ENCODE assay signal across 8 cellular contexts in the genomic region with DNA sequence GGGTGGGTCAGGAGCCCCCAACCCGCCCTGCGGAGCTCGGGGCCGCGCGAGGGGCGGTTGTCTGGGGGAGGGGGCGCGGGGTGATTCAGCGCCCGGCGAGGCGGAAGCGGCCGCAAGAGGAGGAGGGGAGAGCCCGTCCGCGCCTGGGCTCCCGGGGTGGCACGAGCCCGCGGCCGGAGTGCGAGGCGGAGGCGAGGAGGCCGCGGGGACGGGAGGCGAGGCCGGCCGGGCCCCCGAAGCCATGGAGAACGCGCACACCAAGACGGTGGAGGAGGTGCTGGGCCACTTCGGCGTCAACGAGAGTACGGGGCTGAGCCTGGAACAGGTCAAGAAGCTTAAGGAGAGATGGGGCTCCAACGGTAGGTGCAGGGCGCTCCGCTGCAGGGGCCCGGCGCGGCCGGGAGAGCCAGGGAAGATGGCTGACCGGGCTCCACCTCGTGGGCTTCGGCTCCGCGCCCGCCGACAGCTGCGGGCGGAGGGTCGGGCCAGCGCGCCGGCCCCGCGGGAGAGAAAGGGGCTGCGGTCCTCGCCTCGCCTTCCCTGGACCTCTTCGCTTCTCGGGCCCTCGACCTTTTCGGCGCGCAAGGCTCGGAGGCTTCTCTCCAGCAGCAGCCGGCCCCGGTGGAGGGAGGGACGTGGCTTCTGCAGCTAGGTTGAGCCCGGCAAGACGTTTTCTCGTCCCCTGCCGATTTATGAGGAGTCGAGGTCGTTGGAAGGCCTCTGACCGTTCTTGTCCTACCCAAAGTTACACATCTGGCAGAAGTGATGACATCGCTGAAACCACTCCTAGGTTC. TPM values are rescaled to one million over a fixed set of nuclear protein-coding genes. Genes with fewer than 3 reads are reported as not detected.
A peak's percentile ranks its signal among the peaks of the same experiment; 100 is the strongest.
DNase-seq lines count a peak whose midpoint lies in the region; ATAC-seq and TF ChIP-seq lines count a peak whose summit lies in the region.

No MANE protein-coding gene starts in this region.

- intact Hi-C loops in sigmoid colon (cut with DNase I): loop anchor here (2.0 to 5.0 kb wide), 4 partner anchors 57 to 174 kb away; partner anchors contain the start of genes ANAPC7 and IFT81

- H3K27me3 Mint-ChIP-seq in T-cell: no peaks in the 10 kb centered on the region

- no peak for TF ChIP-seq EP300 in sigmoid colon (IDR thresholded peaks at IDR 0.05)

- peaks cover 22% of the 10 kb centered on the region for H3K36me3 Mint-ChIP-seq in T-cell

- H3K27me3 ChIP-seq in DOHH2 (ENCODE audit: control insufficient read depth, low read length) (no peaks in the 10 kb centered on the region), sigmoid colon (no peaks in the 10 kb centered on the region)

- H4K20me1 ChIP-seq in DOHH2 (ENCODE audit: control insufficient read depth, insufficient read depth, low read depth, low read length): peaks cover 34% of the 10 kb centered on the region

- no peak for TF ChIP-seq POLR2A in sigmoid colon (IDR thresholded peaks at IDR 0.05)

- no peaks in the 10 kb centered on the region for H3K9me3 ChIP-seq in DOHH2 (ENCODE audit: control insufficient read depth, insufficient read depth, low read length)
- no peaks in the 10 kb centered on the region for H3K9me3 ChIP-seq in sigmoid colon

- peaks cover 53 to 54% (median 54%) of the 10 kb centered on the region in 3 donors for H3K4me1 Mint-ChIP-seq in T-cell

- peak overlapping the region; percentile 78 for H3K4me2 ChIP-seq in DOHH2 (ENCODE audit: low read length)

- peaks cover 54% of the 10 kb centered on the region for H3K79me2 ChIP-seq in DOHH2 (ENCODE audit: control insufficient read depth, low read length)

- peaks cover 53% of the 10 kb centered on the region for H3K36me3 ChIP-seq in DOHH2 (ENCODE audit: control insufficient read depth, low read length)
- no peaks in the 10 kb centered on the region for H3K36me3 ChIP-seq in sigmoid colon

- no peak for TF ChIP-seq CTCF in DOHH2 (IDR thresholded peaks at IDR 0.05; ENCODE audit: low read depth, low read length, poor library complexity, severe bottlenecking)
- TF ChIP-seq CTCF in sigmoid colon (IDR thresholded peaks at IDR 0.05): no peak

- H3K4me1 ChIP-seq in DOHH2 (ENCODE audit: control insufficient read depth, low read length) (peaks cover 50% of the 10 kb centered on the region), sigmoid colon (peaks cover 0 to 56% (median 52%) of the 10 kb centered on the region in 4 donors)

- peak overlapping the region; percentile 88 to 90 for H3K27ac Mint-ChIP-seq in T-cell

- H3K27ac ChIP-seq in DOHH2 (ENCODE audit: low read depth, low read length) (peak overlapping the region; percentile 69), sigmoid colon (peak overlapping the region; percentile 96 to 99 (median 98))

- H3F3A ChIP-seq in DOHH2 (ENCODE audit: control insufficient read depth, insufficient read depth): peaks cover 4% of the 10 kb centered on the region; the same call in 1 of the 2 replicates

- POLR2A ChIA-PET in T-cell (lab: Charles Lee): interaction anchor here (0.6 to 0.7 kb wide), 4 partner anchors 18 to 709 kb away, joined by 3 to 13 read pairs (median 5); no protein-coding TSS in a partner anchor

- H3K9me3 Mint-ChIP-seq in T-cell: no peaks in the 10 kb centered on the region

- CTCF ChIA-PET in T-cell (lab: Charles Lee): no interaction called here

- ATAC-seq in GM21360 (IDR thresholded peaks at IDR 0.05; ENCODE audit: unreplicated experiment) (peak; percentile 30), T-cell (replicated peaks in 1 of 4) (peak; percentile 11 to 28 (median 22))

- WGBS in sigmoid colon, 2 donors: 0% methylated on average over 83 of the region's 83 CpGs

- peak; percentile 58 for DNase-seq in HT-29 (ENCODE audit: low spot score)
- peak in 33 of 34 experiments; percentile 1 to 47 (median 17) for DNase-seq in T-cell
- DNase-seq in amygdala (lab: John Stamatoyannopoulos, UW): peak in 29 of 56 donors; percentile 9 to 75 (median 41)
- peak; percentile 67 for DNase-seq in hepatic stellate cell (ENCODE audit: low spot score)
- peak; percentile 83 for DNase-seq in sigmoid colon
- DNase-seq in pons (ENCODE audit: low spot score): no peak

- H3K4me3 Mint-ChIP-seq in T-cell: peak overlapping the region; percentile 86 to 90 (median 89)

- H3K9me2 ChIP-seq in DOHH2 (replicated peaks; ENCODE audit: control insufficient read depth, low read length): no peaks in the 10 kb centered on the region

- H3K4me3 ChIP-seq in DOHH2 (ENCODE audit: low read length): peak overlapping the region; percentile 85
- H3K4me3 ChIP-seq in sigmoid colon: peak overlapping the region; percentile 71 to 92 (median 84)

RNA-seq across cellular contexts. Expression of gene ATP2A2, which starts 0.7 kb away (rescaled TPM):
- total RNA-seq in HT-29 (2014; rRNA removed; shearing (Covaris generic)): 113 and 123 TPM in 2 replicates
- 10 to 100 TPM; 82.0 to 88.2 (median 82.8) TPM for total RNA-seq in T-cell
- total RNA-seq in sigmoid colon: 100 to 1,000 TPM in 2 of 4 donors, 10 to 100 TPM in 2; 79.5 to 121 (median 93.7) TPM
- 100 to 1,000 TPM in 1 of 3 donors, 10 to 100 TPM in 2; 16.6 to 115 (median 16.8) TPM for polyA plus RNA-seq in sigmoid colon
